Comparison of ENCODE assay signal across 12 cellular contexts in the genomic region with DNA sequence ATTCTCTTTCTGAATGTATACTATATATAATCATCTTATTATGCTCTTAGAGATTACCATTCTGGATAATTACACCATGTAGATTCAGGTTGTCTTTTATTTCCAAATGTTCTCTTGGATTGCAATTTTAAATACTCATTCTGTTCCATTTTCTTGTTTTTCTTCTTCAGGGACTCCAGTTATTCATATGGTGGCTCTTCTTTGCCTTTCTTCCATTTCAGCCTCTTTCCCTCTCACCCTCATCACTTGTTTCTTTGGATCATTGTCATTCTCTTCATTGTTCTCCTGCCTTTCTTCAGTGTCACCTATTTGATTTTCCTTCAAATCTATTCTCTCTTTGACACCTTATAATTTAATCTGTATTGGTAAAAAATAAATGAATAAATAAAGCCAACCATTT.
"Had no signal": no experiment of that assay in that cellular context is flagged by ENCODE, and none has a peak within 500 bp of the region (broad histone marks: within the 10 kb centered on the region; RNA-seq: fewer than 3 reads in every experiment).

No MANE protein-coding gene starts in this region.

- H3K4me1 Mint-ChIP-seq: naive thymus-derived CD8-positive, alpha-beta T cell had no signal

- H3K4me3 Mint-ChIP-seq: effector memory CD8-positive, alpha-beta T cell; naive thymus-derived CD8-positive, alpha-beta T cell; type B pancreatic cell had no signal

- H3K4me1 ChIP-seq: lower lobe of right lung, pancreas, testis had no signal

- H3K27ac Mint-ChIP-seq: effector memory CD8-positive, alpha-beta T cell; naive thymus-derived CD8-positive, alpha-beta T cell; type B pancreatic cell had no signal

- FAIRE-seq: colon, small intestine had no signal

- DNase-seq: left ventricle myocardium superior; lower lobe of right lung; stimulated activated naive CD4-positive, alpha-beta T cell; tibial artery had no signal

- H3K27me3 Mint-ChIP-seq: effector memory CD8-positive, alpha-beta T cell; naive thymus-derived CD8-positive, alpha-beta T cell; type B pancreatic cell had no signal

- ATAC-seq: effector memory CD8-positive, alpha-beta T cell; naive thymus-derived CD8-positive, alpha-beta T cell had no signal

- H3K27ac ChIP-seq: lower lobe of right lung, neutrophil, pancreas, testis, tibial artery had no signal

- H3K9me3 ChIP-seq: neutrophil, pancreas, testis, tibial artery had no signal

- H3K27me3 ChIP-seq: neutrophil, pancreas, testis, tibial artery had no signal

- H3K4me3 ChIP-seq: lower lobe of right lung, pancreas, testis, tibial artery had no signal

- H3K9me3 Mint-ChIP-seq: type B pancreatic cell had no signal
